ENCODE assay signal across 8 cellular contexts in the genomic region with DNA sequence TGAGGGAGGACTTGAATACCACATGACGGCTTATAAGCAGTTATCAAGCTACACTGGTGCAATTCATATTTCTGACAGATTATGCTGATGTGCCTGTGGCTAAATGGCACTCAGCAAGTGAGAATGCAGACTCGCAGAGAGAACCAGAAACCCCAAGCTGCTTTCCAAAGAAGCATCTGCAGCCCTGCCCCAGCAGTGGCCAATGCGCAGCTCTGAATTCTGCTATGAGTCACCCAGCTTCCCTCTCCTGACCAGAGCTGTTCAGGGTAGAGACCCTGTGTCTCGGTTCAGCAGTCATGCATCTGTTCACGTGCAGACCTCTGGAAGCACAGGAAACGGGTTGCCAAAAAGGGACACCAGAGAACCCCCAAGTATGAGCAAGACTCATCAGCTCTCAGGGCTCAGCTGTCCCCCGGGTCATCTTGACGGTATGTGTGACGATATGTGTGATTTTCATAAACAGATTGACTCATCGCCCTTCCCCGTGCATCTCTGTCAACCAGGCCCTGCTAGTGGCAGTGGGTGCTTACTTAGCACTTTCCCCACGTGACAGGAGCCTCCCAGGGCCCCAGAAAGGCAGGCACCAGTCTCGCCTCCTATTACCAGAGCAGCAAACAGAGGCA.
DNase-seq lines count a peak whose midpoint lies in the region; ATAC-seq lines count a peak whose summit lies in the region.

No MANE protein-coding gene starts in this region.

- no peaks in the 10 kb centered on the region for H3K27me3 Mint-ChIP-seq in memory B cell

- H3K4me3 Mint-ChIP-seq in memory B cell = peak overlapping the region; percentile 48

- peak; percentile 99 for DNase-seq in EH (ENCODE audit: low read depth)
- DNase-seq in M059J (ENCODE audit: low read depth) = peak; percentile 98
- DNase-seq in activated CD4-positive, alpha-beta T cell treated with anti-CD3 and anti-CD28 coated beads for 4 hours = peak; percentile 81 to 82
- peak; percentile 73 to 84 for DNase-seq in memory B cell (ENCODE audit: low spot score in 2 of 2)
- DNase-seq in stimulated activated CD8-positive, alpha-beta memory T cell treated with anti-CD3 and anti-CD28 coated beads, Interleukin-4, amount 100 ng/mL, for 1 hour (ENCODE audit: low read depth in 2 of 2, low spot score in 1 of 2) = peak; percentile 59 to 76
- no peak for DNase-seq in NCI-H2227 (lab: John Stamatoyannopoulos, UW; ENCODE audit: unreplicated experiment)

- H3K9me3 Mint-ChIP-seq in memory B cell = no peaks in the 10 kb centered on the region

- peak overlapping the region; percentile 97 for H3K27ac Mint-ChIP-seq in memory B cell

- peak overlapping the region; percentile 87 for H3K27ac ChIP-seq in cingulate gyrus (ENCODE audit: low read depth, low read length)

- peaks cover 64% of the 10 kb centered on the region for H3K4me1 Mint-ChIP-seq in memory B cell

- peaks cover 11% of the 10 kb centered on the region for H3K36me3 Mint-ChIP-seq in memory B cell

- ATAC-seq in GM21786 (IDR thresholded peaks at IDR 0.05; ENCODE audit: unreplicated experiment) (peak; percentile 94), memory B cell (ENCODE audit: low read depth) (peak; percentile 88)
